Comparison of ENCODE assay signal across 8 cellular contexts in genomic region chr9:120980951-120981350, GRCh38.
"Had no signal": no experiment of that assay in that cellular context is flagged by ENCODE, and none has a peak within 500 bp of the region (broad histone marks: within the 10 kb centered on the region; RNA-seq: fewer than 3 reads in every experiment).

No MANE protein-coding gene starts in this region.

- H3K4me3 ChIP-seq: esophagus muscularis mucosa, left lung, psoas muscle, upper lobe of right lung had no signal

- DNase-seq: activated CD4-positive, alpha-beta T cell treated with anti-CD3 and anti-CD28 coated beads for 48 hours; activated CD8-positive, alpha-beta memory T cell treated with anti-CD3 and anti-CD28 coated beads, Interleukin-2, amount 50 U/mL, for 48 hours; activated CD8-positive, alpha-beta T cell treated with anti-CD3 and anti-CD28 coated beads, Interleukin-2, amount 10 ng/mL, durations not matched to agents 7 days and 5 days; left lung; psoas muscle; stimulated activated CD4-positive, alpha-beta T cell treated with anti-CD3 and anti-CD28 coated beads, Interleukin-4, amount 100 ng/mL, for 1 hour; upper lobe of right lung had no signal

- H3K4me1 ChIP-seq: esophagus muscularis mucosa, left lung, psoas muscle had no signal

- ATAC-seq: psoas muscle had no signal

- H3K27me3 ChIP-seq: esophagus muscularis mucosa, left lung, upper lobe of right lung had no signal

- H3K9me3 ChIP-seq: esophagus muscularis mucosa, left lung, psoas muscle, upper lobe of right lung had no signal

- H3K27ac ChIP-seq: esophagus muscularis mucosa, left lung, psoas muscle, upper lobe of right lung had no signal

- H3K36me3 ChIP-seq: left lung, upper lobe of right lung had no signal
